In the genomic region with DNA sequence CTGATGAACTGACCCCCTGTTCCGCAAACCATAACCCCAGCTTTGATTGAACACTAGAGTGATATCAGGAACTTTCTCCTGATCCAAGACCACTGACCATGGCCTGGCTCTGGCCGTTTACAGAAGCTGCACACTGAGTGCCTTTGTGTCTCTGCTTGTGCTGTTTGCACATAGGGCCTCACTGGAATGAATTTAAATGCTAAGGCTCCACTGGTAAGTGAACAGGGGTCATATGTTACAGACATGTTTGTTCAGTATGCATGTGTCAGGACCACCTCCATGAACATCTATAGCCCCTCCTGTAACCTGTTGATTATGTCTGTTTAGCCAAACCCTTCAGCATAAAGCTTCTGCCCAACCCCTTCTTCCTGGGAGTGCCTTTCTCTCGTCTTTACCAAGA, we compare ENCODE assay signal across 19 cellular contexts.
"Had no signal": no experiment of that assay in that cellular context is flagged by ENCODE, and none has a peak within 500 bp of the region (broad histone marks: within the 10 kb centered on the region; RNA-seq: fewer than 3 reads in every experiment).

No MANE protein-coding gene starts in this region.

- H3K4me3 Mint-ChIP-seq: activated B cell treated with CpG ODN at 0.5 μM for 24 hours; activated T-cell treated with anti-CD3 and anti-CD28 coated beads, Interleukin-2, amount 50 U/mL, for 4 hours; dendritic cell treated with granulocyte-macrophage colony-stimulating factor and Interleukin-4, amounts not matched to agents 40 ng/mL and 50 ng/mL, for 4 days; neural crest cell; stimulated activated naive CD8-positive, alpha-beta T cell treated with anti-CD3 and anti-CD28 coated beads, Interleukin-15, amount 100 ng/mL, for 72 hours had no signal

- H3K4me3 ChIP-seq: ascending aorta, breast epithelium, lower lobe of right lung, prostate gland, skin epidermis, upper lobe of left lung had no signal

- H3K4me1 ChIP-seq: ascending aorta, breast epithelium, foreskin keratinocyte, lower lobe of right lung, prostate gland, upper lobe of left lung had no signal

- H3K27me3 ChIP-seq: ascending aorta, breast epithelium, foreskin keratinocyte, upper lobe of left lung had no signal

- H3K36me3 ChIP-seq: ascending aorta, breast epithelium, lower lobe of right lung, prostate gland, upper lobe of left lung had no signal

- H3K27me3 Mint-ChIP-seq: effector memory CD8-positive, alpha-beta T cell; stimulated activated naive CD8-positive, alpha-beta T cell treated with anti-CD3 and anti-CD28 coated beads, Interleukin-15, amount 100 ng/mL, for 72 hours had no signal

- DNase-seq: activated B cell treated with CpG ODN at 0.5 μM for 24 hours, activated gamma-delta T cell, cerebellar nuclear complex, foreskin keratinocyte, glutamatergic neuron, hypothalamus, lower lobe of right lung, right cardiac atrium, upper lobe of left lung had no signal

- H3K27ac Mint-ChIP-seq: activated B cell treated with CpG ODN at 0.5 μM for 24 hours; dendritic cell treated with granulocyte-macrophage colony-stimulating factor and Interleukin-4, amounts not matched to agents 40 ng/mL and 50 ng/mL, for 4 days; T-helper 1 cell treated with Interleukin-12 subunit alpha and Interleukin-12 subunit beta and Interleukin-4 antibody, amounts not matched to agents 30 μg/mL and 1 μg/mL, for 36 hours had no signal

- H3K9me3 ChIP-seq: ascending aorta, breast epithelium, lower lobe of right lung, prostate gland, upper lobe of left lung had no signal

- H3K9me3 Mint-ChIP-seq: activated B cell treated with CpG ODN at 0.5 μM for 24 hours; activated T-cell treated with anti-CD3 and anti-CD28 coated beads, Interleukin-2, amount 50 U/mL, for 4 hours; dendritic cell treated with granulocyte-macrophage colony-stimulating factor and Interleukin-4, amounts not matched to agents 40 ng/mL and 50 ng/mL, for 4 days; effector memory CD8-positive, alpha-beta T cell; stimulated activated naive CD8-positive, alpha-beta T cell treated with anti-CD3 and anti-CD28 coated beads, Interleukin-15, amount 100 ng/mL, for 72 hours; T-helper 1 cell treated with Interleukin-12 subunit alpha and Interleukin-12 subunit beta and Interleukin-4 antibody, amounts not matched to agents 30 μg/mL and 1 μg/mL, for 36 hours had no signal

- H3K4me1 Mint-ChIP-seq: neural crest cell had no signal

- H3K27ac ChIP-seq: ascending aorta, breast epithelium, foreskin keratinocyte, lower lobe of right lung, prostate gland, skin epidermis, upper lobe of left lung had no signal

- ATAC-seq: activated T-cell treated with anti-CD3 and anti-CD28 coated beads, Interleukin-2, amount 50 U/mL, for 4 hours; effector memory CD8-positive, alpha-beta T cell; foreskin keratinocyte; lower lobe of right lung; right cardiac atrium; stimulated activated naive CD8-positive, alpha-beta T cell treated with anti-CD3 and anti-CD28 coated beads, Interleukin-15, amount 100 ng/mL, for 72 hours had no signal
